ENCODE assay signal across 24 cellular contexts in the genomic region with DNA sequence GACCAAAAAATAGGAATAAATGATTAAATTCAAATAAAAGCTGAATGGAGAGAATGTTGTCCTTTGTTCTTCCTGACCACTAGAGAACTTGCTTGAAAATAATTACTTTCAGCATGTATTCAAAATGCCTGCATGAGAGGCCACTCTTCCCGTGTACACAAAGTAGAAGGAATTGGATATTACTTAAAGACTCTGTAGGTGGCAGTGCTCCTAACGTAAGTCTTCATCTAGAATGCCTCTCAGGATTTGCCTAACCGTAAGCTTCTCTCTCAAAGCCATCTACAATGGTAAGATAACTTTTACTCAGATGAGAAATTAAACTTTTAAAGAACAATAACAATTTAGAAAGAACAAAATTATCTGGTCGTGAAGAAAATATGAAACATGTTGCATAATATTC.
DNase-seq lines count a peak whose midpoint lies in the region; ATAC-seq, FAIRE-seq and TF ChIP-seq lines count a peak whose summit lies in the region.
"Had no signal": no experiment of that assay in that cellular context is flagged by ENCODE, and none has a peak within 500 bp of the region (broad histone marks: within the 10 kb centered on the region; RNA-seq: fewer than 3 reads in every experiment).

No MANE protein-coding gene starts in this region.

- H4K91ac ChIP-seq in H1 (replicated peaks; ENCODE audit: insufficient read length, low read length) = no peak overlapping the region

- no peak overlapping the region for H2BK120ac ChIP-seq in H1 (replicated peaks; ENCODE audit: low read depth, low read length)

- FAIRE-seq in D721Med (lab: Jason Lieb, UNC) (no peak), H1 (lab: Jason Lieb, UNC) (no peak), urothelium cell line (lab: Jason Lieb, UNC) (no peak)
- FAIRE-seq: A549, GM12892 had no signal

- CTCF ChIA-PET in H1 (lab: Charles Lee; ENCODE audit: partially characterized antibody) = interaction anchor here (0.7 to 1.0 kb wide), 3 partner anchors 11 to 591 kb away, joined by 3 to 4 read pairs (median 4); no protein-coding TSS in a partner anchor

- H3K4me1 ChIP-seq in H1 (replicated peaks in 1 of 4; ENCODE audit: control insufficient read depth in 3 of 4, insufficient read depth in 4 of 4, low read length in 3 of 4) = no peaks in the 10 kb centered on the region
- no peaks in the 10 kb centered on the region for H3K4me1 ChIP-seq in neural progenitor cell
- H3K4me1 ChIP-seq: A549, Caco-2 had no signal

- no peak for TF ChIP-seq POLR2A in H1 (IDR thresholded peaks at IDR 0.05; ENCODE audit: control extremely low read depth in 1 of 2, low read depth in 2 of 2, low read length in 2 of 2)

- H3K9me3 ChIP-seq in H1 (ENCODE audit: insufficient read depth in 2 of 2, low read depth in 1 of 2, low read length in 1 of 2) (no peaks in the 10 kb centered on the region), neural progenitor cell (ENCODE audit: low read depth) (no peaks in the 10 kb centered on the region)
- H3K9me3 ChIP-seq: A549, Caco-2 had no signal

- H3F3A ChIP-seq in neural progenitor cell (ENCODE audit: low read depth) = no peaks in the 10 kb centered on the region

- no peaks in the 10 kb centered on the region for H3K4me1 Mint-ChIP-seq in neural progenitor cell
- H3K4me1 Mint-ChIP-seq: B cell, IgD-negative memory B cell, T-helper 17 cell had no signal

- no peak overlapping the region for H3K23ac ChIP-seq in H1 (ENCODE audit: insufficient read length)

- no peaks in the 10 kb centered on the region for H3K36me3 Mint-ChIP-seq in neural progenitor cell
- H3K36me3 Mint-ChIP-seq: IgD-negative memory B cell had no signal

- H2BK20ac ChIP-seq in H1 (ENCODE audit: low read length) = no peak overlapping the region

- H3K79me2 ChIP-seq in H1 (ENCODE audit: control insufficient read depth in 1 of 2, insufficient read depth in 2 of 2, low read length in 2 of 2) (no peaks in the 10 kb centered on the region), neural progenitor cell (ENCODE audit: low read depth) (no peaks in the 10 kb centered on the region)

- no peaks in the 10 kb centered on the region for H3K9me3 Mint-ChIP-seq in neural progenitor cell

- no peak for DNase-seq in D721Med (ENCODE audit: insufficient read length, low spot score)
- DNase-seq in HT1080 (ENCODE audit: low read depth) = peak; percentile 1
- no peak for DNase-seq in H1 (ENCODE audit: low read depth in 1 of 2, low spot score in 2 of 2)
- peak; percentile 29 for DNase-seq in neural progenitor cell (ENCODE audit: low spot score)
- DNase-seq in NCI-H2227 (lab: John Stamatoyannopoulos, UW; ENCODE audit: unreplicated experiment) = no peak
- no peak for DNase-seq in urothelium cell line (ENCODE audit: low spot score)
- DNase-seq: Caco-2, HCEC 1CT, MV-4-11, NCI-H1694, NCI-H2081, NCI-H446 treated with DMSO at 0.1 percent for 48 hours, NCI-H526 treated with DMSO at 0.1 percent for 48 hours, PC-9, SHP77 treated with DMSO at 0.1 percent for 48 hours, SW 1271, T-helper 17 cell had no signal

- peaks cover 0 to 1% (median 0%) of the 10 kb centered on the region in 4 experiments; a peak in 1 of 7 replicates for H3K27me3 ChIP-seq in H1 (replicated peaks in 1 of 4; ENCODE audit: control insufficient read depth in 3 of 4, extremely low read depth in 1 of 4, insufficient read depth in 3 of 4, low read length in 3 of 4)
- no peaks in the 10 kb centered on the region for H3K27me3 ChIP-seq in neural progenitor cell

- no peak for TF ChIP-seq EP300 in H1 (IDR thresholded peaks at IDR 0.05; ENCODE audit: borderline replicate concordance in 1 of 2, low read depth in 2 of 2, low read length in 2 of 2)

- H4K5ac ChIP-seq in H1 (ENCODE audit: insufficient read length, low read depth, low read length) = no peak overlapping the region

- no peaks in the 10 kb centered on the region for H3K27me3 Mint-ChIP-seq in neural progenitor cell (ENCODE audit: insufficient read depth, low read depth)
- H3K27me3 Mint-ChIP-seq: B cell, IgD-negative memory B cell, T-helper 17 cell had no signal

- no peaks in the 10 kb centered on the region for H3K79me1 ChIP-seq in H1 (ENCODE audit: low read depth, low read length)

- no peak; a peak in 1 of 4 replicates for TF ChIP-seq RAD21 in H1 (IDR thresholded peaks at IDR 0.05 in 1 of 2, conservative IDR thresholded peaks at IDR 0.05 in 1 of 2; ENCODE audit: low read depth in 2 of 2, low read length in 2 of 2)

- H3K4me2 ChIP-seq in H1 (ENCODE audit: insufficient read depth in 1 of 2, low read depth in 2 of 2, low read length in 2 of 2) = no peak overlapping the region
- H3K4me2 ChIP-seq in neural progenitor cell = no peak overlapping the region
- H3K4me2 ChIP-seq: A549, PC-9 had no signal

- H2BK12ac ChIP-seq in H1 (ENCODE audit: low read depth, low read length) = no peak overlapping the region

- H2BK5ac ChIP-seq in H1 (ENCODE audit: low read depth, low read length) = no peak overlapping the region

- no peaks in the 10 kb centered on the region for H4K20me1 ChIP-seq in H1 (replicated peaks in 1 of 2; ENCODE audit: control insufficient read depth in 1 of 2, insufficient read depth in 2 of 2, low read length in 2 of 2)
- H4K20me1 ChIP-seq in neural progenitor cell (ENCODE audit: low read depth) = no peaks in the 10 kb centered on the region

- no peak overlapping the region for H3K4ac ChIP-seq in H1 (replicated peaks; ENCODE audit: insufficient read length, low read depth, low read length)

- H2BK15ac ChIP-seq in H1 (ENCODE audit: low read length) = no peak overlapping the region

- H3K36me3 ChIP-seq in H1 (ENCODE audit: control insufficient read depth in 2 of 4, insufficient read depth in 4 of 4, low read length in 3 of 4) (no peaks in the 10 kb centered on the region), neural progenitor cell (no peaks in the 10 kb centered on the region)

- H3K27ac ChIP-seq in H1 (ENCODE audit: low read depth, low read length) (no peak overlapping the region), neural progenitor cell (no peak overlapping the region)
- H3K27ac ChIP-seq: A549, PC-9, RWPE1, SK-N-MC had no signal

- no peak overlapping the region for H3K4me3 ChIP-seq in H1 (ENCODE audit: extremely low read depth in 1 of 4, insufficient read depth in 2 of 4, low read depth in 3 of 4, low read length in 4 of 4)
- H3K4me3 ChIP-seq in neural progenitor cell = no peak overlapping the region
- H3K4me3 ChIP-seq: A549, PC-9, SK-N-MC had no signal

- no peak overlapping the region for H4K8ac ChIP-seq in H1 (ENCODE audit: extremely low read depth, insufficient read depth, low read length)

- H3K27ac Mint-ChIP-seq in neural progenitor cell = no peak overlapping the region
- H3K27ac Mint-ChIP-seq: B cell, IgD-negative memory B cell, T-helper 17 cell had no signal

- POLR2A ChIA-PET in H1 (lab: Charles Lee; ENCODE audit: partially characterized antibody) = no interaction called here

- no peak overlapping the region for H3K18ac ChIP-seq in H1 (ENCODE audit: extremely low read depth, low read length)

- H2AFZ ChIP-seq in H1 (ENCODE audit: low read length) = peak overlapping the region; percentile 34; the same call in 1 of the 2 replicates
- peak overlapping the region; percentile 79 for H2AFZ ChIP-seq in neural progenitor cell (replicated peaks)
- H2AFZ ChIP-seq: PC-9 had no signal

- WGBS in H1 (ENCODE audit: extremely low coverage in 1 of 2, insufficient coverage in 1 of 2, insufficient read length in 1 of 2, insufficient replicate concordance in 2 of 2, low coverage in 1 of 2, low lambda C conversion rate in 2 of 2, missing lambda C conversion rate in 1 of 2), 2 experiments = 75% methylated on average over 4 of the region's 4 CpGs; no CpG with 5 or more reads in 1 of the 2 experiments

- TF ChIP-seq CTCF in D721Med (IDR thresholded peaks at IDR 0.05; ENCODE audit: insufficient read depth, missing control alignments) (peak; percentile 3), H1 (IDR thresholded peaks at IDR 0.05; ENCODE audit: control extremely low read depth in 1 of 3, insufficient read depth in 1 of 3, low read depth in 1 of 3, low read length in 3 of 3) (no peak), neural progenitor cell (IDR thresholded peaks at IDR 0.05) (peak; percentile 31)

- H3K23me2 ChIP-seq in H1 (ENCODE audit: low read depth, low read length) = no peaks in the 10 kb centered on the region

- H3K56ac ChIP-seq in H1 (replicated peaks; ENCODE audit: insufficient read length, low read depth, low read length) = no peak overlapping the region

- ATAC-seq in HG02840 (IDR thresholded peaks at IDR 0.05; ENCODE audit: low FRiP score, unreplicated experiment) = no peak
- ATAC-seq: A549, T-helper 17 cell had no signal

- no peak overlapping the region for H2AK5ac ChIP-seq in H1 (ENCODE audit: low read depth, low read length)

- H3K4me3 Mint-ChIP-seq in neural progenitor cell = no peak overlapping the region
- H3K4me3 Mint-ChIP-seq: B cell, IgD-negative memory B cell, T-helper 17 cell had no signal

- no peak overlapping the region for H3K9ac ChIP-seq in H1 (replicated peaks in 1 of 4; ENCODE audit: extremely low read depth in 1 of 4, low read depth in 3 of 4, low read length in 3 of 4)
- no peak overlapping the region for H3K9ac ChIP-seq in neural progenitor cell

- H3K14ac ChIP-seq in H1 (ENCODE audit: insufficient read length) = no peak overlapping the region

TF ChIP-seq in H1, 55 proteins besides CTCF, POLR2A, EP300 and RAD21:
- TF ChIP-seq JUN (IDR thresholded peaks at IDR 0.05; ENCODE audit: low read depth, low read length) = no peak

Comparison
In these comparisons a context has a peak if more than half of its experiments do, and no peak if none do; other contexts are left out.
1. DNase-seq: peak in HT1080 (single experiment) and neural progenitor cell (single experiment); none in D721Med (single experiment), H1 (0 of 2), NCI-H2227 (single experiment) and urothelium cell line (single experiment).
2. CTCF ChIP-seq: peak in D721Med (single experiment) and neural progenitor cell (single experiment); none in H1 (0 of 3).